1 cellular context compared by ENCODE assay signal in genomic region chr3:19885468-19885867, GRCh38.
TF ChIP-seq lines count a peak whose summit lies in the region.

No MANE protein-coding gene starts in this region.

TF ChIP-seq in GM23338, 12 proteins besides CTCF, POLR2A, EP300 and RAD21 (continued from another document):
- TF ChIP-seq, protein P1, sequence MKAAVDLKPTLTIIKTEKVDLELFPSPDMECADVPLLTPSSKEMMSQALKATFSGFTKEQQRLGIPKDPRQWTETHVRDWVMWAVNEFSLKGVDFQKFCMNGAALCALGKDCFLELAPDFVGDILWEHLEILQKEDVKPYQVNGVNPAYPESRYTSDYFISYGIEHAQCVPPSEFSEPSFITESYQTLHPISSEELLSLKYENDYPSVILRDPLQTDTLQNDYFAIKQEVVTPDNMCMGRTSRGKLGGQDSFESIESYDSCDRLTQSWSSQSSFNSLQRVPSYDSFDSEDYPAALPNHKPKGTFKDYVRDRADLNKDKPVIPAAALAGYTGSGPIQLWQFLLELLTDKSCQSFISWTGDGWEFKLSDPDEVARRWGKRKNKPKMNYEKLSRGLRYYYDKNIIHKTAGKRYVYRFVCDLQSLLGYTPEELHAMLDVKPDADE (IDR thresholded peaks at IDR 0.05), result no peak
- TF ChIP-seq EZH2 (IDR thresholded peaks at IDR 0.05; ENCODE audit: low read depth, unreplicated experiment), result no peak
